17 cellular contexts compared by ENCODE assay signal in genomic region chr19:51138549-51138979, GRCh38. TPM values are rescaled to one million over a fixed set of nuclear protein-coding genes. Genes with fewer than 3 reads are reported as not detected.
A peak's percentile ranks its signal among the peaks of the same experiment; 100 is the strongest.
DNase-seq lines count a peak whose midpoint lies in the region; ATAC-seq and TF ChIP-seq lines count a peak whose summit lies in the region.
"Had no signal": no experiment of that assay in that cellular context is flagged by ENCODE, and none has a peak within 500 bp of the region (broad histone marks: within the 10 kb centered on the region; RNA-seq: fewer than 3 reads in every experiment).

No MANE protein-coding gene starts in this region.

- DNase-seq in CD1c-positive myeloid dendritic cell (ENCODE audit: extremely low spot score) = peak; percentile 89
- peak; percentile 59 for DNase-seq in SKM-1 treated with dmso at 0.1 percent for 144 hours (lab: John Stamatoyannopoulos, UW; ENCODE audit: unreplicated experiment)
- peak; percentile 78 for DNase-seq in Right ventricle myocardium superior
- DNase-seq in AG08395 (ENCODE audit: low spot score) = no peak
- no peak for DNase-seq in activated CD4-positive, alpha-beta T cell treated with anti-CD3 and anti-CD28 coated beads, Interleukin-2, amount 10 ng/mL, durations not matched to agents 24 days and 14 days
- no peak for DNase-seq in activated naive CD8-positive, alpha-beta T cell treated with anti-CD3 and anti-CD28 coated beads for 36 hours
- no peak for DNase-seq in activated CD4-positive, alpha-beta T cell treated with anti-CD3 and anti-CD28 coated beads, Interleukin-2, amount 50 U/mL, for 1 hour
- DNase-seq: activated T-cell treated with anti-CD3 and anti-CD28 coated beads for 4 hours; DND-41; effector CD8-positive, alpha-beta T cell; glutamatergic neuron; NCI-H2029 treated with DMSO at 0.1 percent for 48 hours; pancreas; SJCRH30; stimulated activated CD4-positive, alpha-beta T cell treated with anti-CD3 and anti-CD28 coated beads, Interleukin-1b, Interleukin-23, amount 100 ng/mL, for 48 hours had no signal

- H3K4me3 Mint-ChIP-seq in activated CD4-positive, alpha-beta T cell treated with anti-CD3 and anti-CD28 coated beads, Interleukin-2, amount 10 ng/mL, durations not matched to agents 24 days and 14 days = no peak overlapping the region
- H3K4me3 Mint-ChIP-seq in activated naive CD8-positive, alpha-beta T cell treated with anti-CD3 and anti-CD28 coated beads for 36 hours = no peak overlapping the region

- peaks cover 5% of the 10 kb centered on the region for H3K9me3 Mint-ChIP-seq in activated CD4-positive, alpha-beta T cell treated with anti-CD3 and anti-CD28 coated beads, Interleukin-2, amount 10 ng/mL, durations not matched to agents 24 days and 14 days
- peaks cover 3% of the 10 kb centered on the region for H3K9me3 Mint-ChIP-seq in activated naive CD8-positive, alpha-beta T cell treated with anti-CD3 and anti-CD28 coated beads for 36 hours

- TF ChIP-seq CTCF in neutrophil (IDR thresholded peaks at IDR 0.05) = peak; percentile 45

- H3K27me3 Mint-ChIP-seq in activated CD4-positive, alpha-beta T cell treated with anti-CD3 and anti-CD28 coated beads, Interleukin-2, amount 10 ng/mL, durations not matched to agents 24 days and 14 days = peaks cover 17% of the 10 kb centered on the region
- no peaks in the 10 kb centered on the region for H3K27me3 Mint-ChIP-seq in activated naive CD8-positive, alpha-beta T cell treated with anti-CD3 and anti-CD28 coated beads for 36 hours

- intact Hi-C loops in Right ventricle myocardium superior (cut with DNase I) = no loop called here
- intact Hi-C loops in activated CD4-positive, alpha-beta T cell treated with anti-CD3 and anti-CD28 coated beads, Interleukin-2, amount 10 ng/mL, durations not matched to agents 24 days and 14 days (cut with micrococcal nuclease) = no loop called here

- peak; percentile 70 for ATAC-seq in Right ventricle myocardium superior (ENCODE audit: poor library complexity)

- H3K4me1 ChIP-seq in neutrophil (ENCODE audit: control insufficient read depth in 1 of 2, insufficient read depth in 1 of 2, low read depth in 1 of 2, low read length in 1 of 2) = peaks cover 96 to 99% of the 10 kb centered on the region in 2 experiments
- H3K4me1 ChIP-seq: pancreas, SJCRH30 had no signal

- H3K27ac Mint-ChIP-seq in activated CD4-positive, alpha-beta T cell treated with anti-CD3 and anti-CD28 coated beads, Interleukin-2, amount 10 ng/mL, durations not matched to agents 24 days and 14 days = no peak overlapping the region
- no peak overlapping the region for H3K27ac Mint-ChIP-seq in activated naive CD8-positive, alpha-beta T cell treated with anti-CD3 and anti-CD28 coated beads for 36 hours

- H3K9me3 ChIP-seq in neutrophil = no peaks in the 10 kb centered on the region
- H3K9me3 ChIP-seq: pancreas, SJCRH30 had no signal

- H3K4me3 ChIP-seq in neutrophil (ENCODE audit: low read depth in 1 of 2, low read length in 1 of 2) = peak overlapping the region; percentile 51 to 59
- H3K4me3 ChIP-seq: pancreas, SJCRH30 had no signal

- H3K27me3 ChIP-seq in neutrophil = no peaks in the 10 kb centered on the region

- peaks cover 9% of the 10 kb centered on the region for H3K4me1 Mint-ChIP-seq in activated CD4-positive, alpha-beta T cell treated with anti-CD3 and anti-CD28 coated beads, Interleukin-2, amount 10 ng/mL, durations not matched to agents 24 days and 14 days
- peaks cover 24% of the 10 kb centered on the region for H3K4me1 Mint-ChIP-seq in activated naive CD8-positive, alpha-beta T cell treated with anti-CD3 and anti-CD28 coated beads for 36 hours

- H3K36me3 ChIP-seq in neutrophil = no peaks in the 10 kb centered on the region
- H3K36me3 ChIP-seq: pancreas, SJCRH30 had no signal

- H3K27ac ChIP-seq in neutrophil = peak overlapping the region; percentile 100
- H3K27ac ChIP-seq: SJCRH30, VCaP had no signal

- no peaks in the 10 kb centered on the region for H3K36me3 Mint-ChIP-seq in activated CD4-positive, alpha-beta T cell treated with anti-CD3 and anti-CD28 coated beads, Interleukin-2, amount 10 ng/mL, durations not matched to agents 24 days and 14 days (ENCODE audit: low read depth)
- H3K36me3 Mint-ChIP-seq in activated naive CD8-positive, alpha-beta T cell treated with anti-CD3 and anti-CD28 coated beads for 36 hours = peaks cover 2% of the 10 kb centered on the region

RNA-seq across cellular contexts. Expression of gene SIGLEC7, which starts 3.5 kb away (rescaled TPM):
- 0.97 TPM for total RNA-seq in Right ventricle myocardium superior
- total RNA-seq in activated CD4-positive, alpha-beta T cell treated with anti-CD3 and anti-CD28 coated beads, Interleukin-2, amount 10 ng/mL, durations not matched to agents 24 days and 14 days = not detected in 2 replicates
- not detected for total RNA-seq in activated naive CD8-positive, alpha-beta T cell treated with anti-CD3 and anti-CD28 coated beads for 36 hours
- total RNA-seq: SJCRH30 had no signal

RNA-seq across cellular contexts. Expression of gene SIGLEC9, which starts 13.9 kb away (rescaled TPM):
- total RNA-seq in Right ventricle myocardium superior = 1.7 TPM
- 0.33 and 0.52 TPM in 2 replicates for total RNA-seq in activated CD4-positive, alpha-beta T cell treated with anti-CD3 and anti-CD28 coated beads, Interleukin-2, amount 10 ng/mL, durations not matched to agents 24 days and 14 days
- total RNA-seq in activated naive CD8-positive, alpha-beta T cell treated with anti-CD3 and anti-CD28 coated beads for 36 hours = 1 to 10 TPM; 1.3 to 1.6 TPM
- total RNA-seq: SJCRH30 had no signal

RNA-seq across cellular contexts. Expression of gene CTU1, which starts 30.4 kb away (rescaled TPM):
- total RNA-seq in Right ventricle myocardium superior = 4.9 TPM
- 12.8 and 13.4 TPM in 2 replicates for total RNA-seq in activated CD4-positive, alpha-beta T cell treated with anti-CD3 and anti-CD28 coated beads, Interleukin-2, amount 10 ng/mL, durations not matched to agents 24 days and 14 days
- total RNA-seq in activated naive CD8-positive, alpha-beta T cell treated with anti-CD3 and anti-CD28 coated beads for 36 hours = 10 to 100 TPM; 10.9 to 11.4 TPM

RNA-seq across cellular contexts. Expression of gene KLK14, which starts 55.9 kb away (rescaled TPM):
- total RNA-seq in Right ventricle myocardium superior = 1.9 TPM
- 0.91 and 1.1 TPM in 2 replicates for total RNA-seq in activated CD4-positive, alpha-beta T cell treated with anti-CD3 and anti-CD28 coated beads, Interleukin-2, amount 10 ng/mL, durations not matched to agents 24 days and 14 days
- total RNA-seq in activated naive CD8-positive, alpha-beta T cell treated with anti-CD3 and anti-CD28 coated beads for 36 hours = under 1 TPM; 0.30 to 0.31 TPM
- total RNA-seq: SJCRH30 had no signal

Comparison
In these comparisons a context has a peak if more than half of its experiments do, and no peak if none do; other contexts are left out.
1. DNase-seq: peak in CD1c-positive myeloid dendritic cell (single experiment), SKM-1 treated with dmso at 0.1 percent for 144 hours (single experiment) and Right ventricle myocardium superior (single experiment); none in AG08395 (single experiment), activated CD4-positive, alpha-beta T cell treated with anti-CD3 and anti-CD28 coated beads, Interleukin-2, amount 10 ng/mL, durations not matched to agents 24 days and 14 days (single experiment), activated naive CD8-positive, alpha-beta T cell treated with anti-CD3 and anti-CD28 coated beads for 36 hours (single experiment) and activated CD4-positive, alpha-beta T cell treated with anti-CD3 and anti-CD28 coated beads, Interleukin-2, amount 50 U/mL, for 1 hour (single experiment).